In the genomic region with DNA sequence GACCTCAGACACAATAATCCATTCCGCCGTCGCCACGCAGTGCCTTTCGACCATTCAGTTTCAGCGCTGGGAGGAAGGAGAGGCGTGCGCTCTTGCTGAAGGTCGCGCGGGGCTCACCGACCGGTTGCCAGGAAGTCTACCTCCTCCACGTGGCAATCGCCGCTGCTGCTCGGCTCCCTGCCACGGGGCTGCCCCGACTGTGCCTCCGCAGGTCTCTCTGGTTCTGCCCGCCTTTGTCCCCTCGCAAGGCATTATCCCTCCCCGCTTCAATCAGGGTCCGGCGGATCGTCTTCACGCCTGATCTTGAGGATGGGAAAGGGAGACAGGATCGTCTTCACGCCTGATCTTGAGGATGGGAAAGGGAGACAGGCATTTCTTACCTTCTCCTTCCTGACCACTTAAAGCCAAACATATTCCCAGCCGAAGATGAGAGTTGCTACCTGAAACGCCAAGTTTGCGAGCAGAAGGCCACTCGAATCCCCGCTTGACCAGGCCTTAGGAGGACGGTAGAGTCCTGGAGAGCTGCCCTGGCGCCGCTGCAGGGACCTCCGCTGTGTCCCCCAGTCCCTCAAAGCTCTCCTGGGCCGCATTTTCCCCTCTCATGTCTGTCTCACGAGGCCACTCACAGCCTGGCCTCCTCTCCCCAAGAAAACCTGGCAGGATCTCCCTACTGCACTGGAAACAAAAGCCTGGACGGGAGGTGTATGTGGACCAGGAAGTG, we compare ENCODE assay signal across 14 cellular contexts. TPM values are rescaled to one million over a fixed set of nuclear protein-coding genes. Genes with fewer than 3 reads are reported as not detected.
DNase-seq lines count a peak whose midpoint lies in the region; ATAC-seq and TF ChIP-seq lines count a peak whose summit lies in the region.
"Had no signal": no experiment of that assay in that cellular context is flagged by ENCODE, and none has a peak within 500 bp of the region (broad histone marks: within the 10 kb centered on the region; RNA-seq: fewer than 3 reads in every experiment).

No MANE protein-coding gene starts in this region.

- peaks cover 27% of the 10 kb centered on the region for H3K4me1 Mint-ChIP-seq in stimulated activated memory B cell treated with anti-CD40 and anti-IgM and Interleukin-4, amounts not matched to agents 10 μg/mL and 1 μg/mL and 100 μg/mL, for 72 hours

- peaks cover 0 to 8% of the 10 kb centered on the region in 2 donors for H3K4me1 ChIP-seq in left lung

- no peak for DNase-seq in Right ventricle myocardium superior
- no peak for DNase-seq in cardiac septum (ENCODE audit: low spot score)
- DNase-seq in activated CD8-positive, alpha-beta memory T cell treated with anti-CD3 and anti-CD28 coated beads, Interleukin-2, amount 50 U/mL, for 4 hours: peak; percentile 22
- no peak for DNase-seq in left lung
- no peak for DNase-seq in middle frontal gyrus (ENCODE audit: extremely low spot score, low spot score)
- DNase-seq in NCI-H510A treated with DMSO at 0.1 percent for 48 hours (lab: John Stamatoyannopoulos, UW): no peak
- DNase-seq: esophagus squamous epithelium had no signal

- intact Hi-C loops in Right ventricle myocardium superior (cut with DNase I): no loop called here
- intact Hi-C loops in cardiac septum (cut with DNase I): no loop called here
- intact Hi-C loops in left lung (cut with DNase I): loop anchor here in 1 of 2 donors (5.0 kb wide), 1 partner anchor 125 kb away; no protein-coding TSS in a partner anchor

- H3K9me3 ChIP-seq in left lung: no peaks in the 10 kb centered on the region
- H3K9me3 ChIP-seq: esophagus squamous epithelium had no signal

- peak overlapping the region in 1 of 2 donors; percentile 8 for H3K27ac ChIP-seq in left lung
- H3K27ac ChIP-seq: esophagus squamous epithelium, parathyroid adenoma had no signal

- peak overlapping the region; percentile 73 for H3K27ac Mint-ChIP-seq in stimulated activated memory B cell treated with anti-CD40 and anti-IgM and Interleukin-4, amounts not matched to agents 10 μg/mL and 1 μg/mL and 100 μg/mL, for 72 hours
- H3K27ac Mint-ChIP-seq: activated naive CD4-positive, alpha-beta T cell treated with anti-CD3 and anti-CD28 coated beads, Interleukin-2, amount 10 ng/mL, durations not matched to agents 7 days and 5 days had no signal

- TF ChIP-seq CTCF in left lung (IDR thresholded peaks at IDR 0.05): no peak

- H3K4me3 ChIP-seq in left lung: no peak overlapping the region
- H3K4me3 ChIP-seq: esophagus squamous epithelium, lung had no signal

- peak; percentile 34 for ATAC-seq in Right ventricle myocardium superior (ENCODE audit: poor library complexity)
- ATAC-seq in left lung: peak; percentile 9
- ATAC-seq in stimulated activated memory B cell treated with anti-CD40 and anti-IgM and Interleukin-4, amounts not matched to agents 10 μg/mL and 1 μg/mL and 100 μg/mL, for 72 hours: peak; percentile 61
- ATAC-seq in HG03342 (IDR thresholded peaks at IDR 0.05; ENCODE audit: unreplicated experiment): no peak

- peaks cover 0 to 18% of the 10 kb centered on the region in 2 donors for H3K27me3 ChIP-seq in left lung

- no peaks in the 10 kb centered on the region for H3K9me3 Mint-ChIP-seq in stimulated activated memory B cell treated with anti-CD40 and anti-IgM and Interleukin-4, amounts not matched to agents 10 μg/mL and 1 μg/mL and 100 μg/mL, for 72 hours
- H3K9me3 Mint-ChIP-seq: activated naive CD4-positive, alpha-beta T cell treated with anti-CD3 and anti-CD28 coated beads, Interleukin-2, amount 10 ng/mL, durations not matched to agents 7 days and 5 days had no signal

- no peaks in the 10 kb centered on the region for H3K36me3 ChIP-seq in left lung
- H3K36me3 ChIP-seq: esophagus squamous epithelium had no signal

- no peaks in the 10 kb centered on the region for H3K36me3 Mint-ChIP-seq in stimulated activated memory B cell treated with anti-CD40 and anti-IgM and Interleukin-4, amounts not matched to agents 10 μg/mL and 1 μg/mL and 100 μg/mL, for 72 hours
- H3K36me3 Mint-ChIP-seq: activated naive CD4-positive, alpha-beta T cell treated with anti-CD3 and anti-CD28 coated beads, Interleukin-2, amount 10 ng/mL, durations not matched to agents 7 days and 5 days had no signal

- H3K27me3 Mint-ChIP-seq in stimulated activated memory B cell treated with anti-CD40 and anti-IgM and Interleukin-4, amounts not matched to agents 10 μg/mL and 1 μg/mL and 100 μg/mL, for 72 hours: no peaks in the 10 kb centered on the region

- H3K4me3 Mint-ChIP-seq in stimulated activated memory B cell treated with anti-CD40 and anti-IgM and Interleukin-4, amounts not matched to agents 10 μg/mL and 1 μg/mL and 100 μg/mL, for 72 hours: peak overlapping the region; percentile 19
- H3K4me3 Mint-ChIP-seq: activated naive CD4-positive, alpha-beta T cell treated with anti-CD3 and anti-CD28 coated beads, Interleukin-2, amount 10 ng/mL, durations not matched to agents 7 days and 5 days had no signal

RNA-seq across cellular contexts. Expression of a gene that starts 4.3 kb away (rescaled TPM):
- total RNA-seq in Right ventricle myocardium superior (not detected), cardiac septum (not detected), left lung (not detected)
- total RNA-seq: esophagus squamous epithelium, LHCN-M2, lung, OCI-LY7 had no signal
